In the genomic region with DNA sequence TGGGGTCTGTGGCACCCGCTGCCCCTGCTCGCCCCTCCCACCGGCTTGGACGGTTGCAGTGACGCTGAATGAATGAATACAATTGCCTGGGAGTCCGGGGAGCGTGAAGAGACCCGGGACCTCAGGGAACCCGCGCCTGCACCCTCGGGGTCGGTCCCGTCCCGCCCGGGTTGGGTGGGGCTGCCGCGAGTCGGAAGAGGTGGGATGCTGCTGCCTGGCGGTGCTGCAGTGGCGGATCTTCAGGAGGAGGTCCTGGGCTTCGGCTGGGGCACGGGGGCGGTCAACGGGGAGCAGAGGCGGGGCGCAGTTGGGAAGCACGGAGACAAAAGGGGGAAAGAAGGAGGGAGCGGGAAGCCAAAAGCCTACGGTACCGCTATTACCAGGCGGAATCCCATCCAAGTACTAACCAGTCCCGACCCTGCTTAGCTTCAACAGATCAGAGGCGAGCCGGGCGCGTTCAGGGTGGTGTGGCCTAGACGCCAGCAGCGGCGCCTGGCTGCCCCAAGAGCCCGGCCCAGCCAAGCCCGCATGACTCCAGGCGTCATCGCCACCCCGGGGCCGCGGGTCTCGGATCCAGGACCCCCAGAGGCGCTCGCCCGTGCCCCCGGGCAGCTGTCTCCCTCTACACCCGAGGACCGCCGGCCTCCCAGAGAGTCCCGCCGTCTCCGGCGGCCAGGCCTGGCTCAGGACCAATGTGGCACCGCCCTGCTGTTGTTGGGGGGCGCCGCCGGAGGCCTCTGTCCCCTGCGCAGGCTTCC, we compare ENCODE assay signal across 8 cellular contexts.
A peak's percentile ranks its signal among the peaks of the same experiment; 100 is the strongest.
DNase-seq lines count a peak whose midpoint lies in the region; ATAC-seq and TF ChIP-seq lines count a peak whose summit lies in the region.
"Not testable (repeated sequence)": the region's sequence is repeated elsewhere in the genome, so short reads cannot be mapped to it uniquely, and the experiment has no call there.

No MANE protein-coding gene starts in this region.

- H3K27me3 ChIP-seq in mucosa of rectum (ENCODE audit: control insufficient read depth in 2 of 2, insufficient read depth in 2 of 2, low read length in 2 of 2), result peaks cover 11 to 15% of the 10 kb centered on the region in 2 donors

- not testable (repeated sequence) for H3K36me3 ChIP-seq in mucosa of rectum (ENCODE audit: control insufficient read depth in 2 of 2, insufficient read depth in 2 of 2, low read length in 2 of 2)

- peak overlapping the region; percentile 76 to 77 for H3K27ac ChIP-seq in mucosa of rectum (ENCODE audit: low read depth in 2 of 2, low read length in 2 of 2)

- H3K9me3 ChIP-seq in mucosa of rectum (ENCODE audit: control insufficient read depth in 2 of 2, low read length in 2 of 2), result not testable (repeated sequence)

- peak; percentile 76 for TF ChIP-seq POLR2A in Raji (IDR thresholded peaks at IDR 0.05; ENCODE audit: insufficient read depth, low read depth, low read length)

- TF ChIP-seq CTCF in Calu3 (IDR thresholded peaks at IDR 0.05; ENCODE audit: unreplicated experiment); fibroblast of villous mesenchyme (IDR thresholded peaks at IDR 0.05; ENCODE audit: insufficient read depth, low read depth, low read length): not testable (repeated sequence)

- peak overlapping the region; percentile 66 for H3K4me3 ChIP-seq in fibroblast of villous mesenchyme (ENCODE audit: low read depth, low read length)
- H3K4me3 ChIP-seq in mucosa of rectum (ENCODE audit: low read length in 2 of 2), result peak overlapping the region; percentile 54 to 57

- not testable (repeated sequence) for BruUV-seq in Calu3 (replicated peaks; lab: Mats Ljungman, UMichigan)

- peak overlapping the region; percentile 82 for H3K4me3 Mint-ChIP-seq in Calu3 (ENCODE audit: low read depth, unreplicated experiment)
- peak overlapping the region; percentile 63 for H3K4me3 Mint-ChIP-seq in activated naive CD8-positive, alpha-beta T cell treated with anti-CD3 and anti-CD28 coated beads for 36 hours

- peak overlapping the region; percentile 11 for H3K27ac Mint-ChIP-seq in Calu3 (ENCODE audit: unreplicated experiment)
- H3K27ac Mint-ChIP-seq in activated naive CD8-positive, alpha-beta T cell treated with anti-CD3 and anti-CD28 coated beads for 36 hours, result peak overlapping the region; percentile 46

- ATAC-seq in GM19455 (IDR thresholded peaks at IDR 0.05; ENCODE audit: unreplicated experiment) (peak; percentile 100), HG03135 (IDR thresholded peaks at IDR 0.05; ENCODE audit: unreplicated experiment) (peak; percentile 100)

- intact Hi-C loops in Calu3 (cut with micrococcal nuclease; ENCODE audit: unreplicated experiment), result not testable (repeated sequence)

- CTCF ChIA-PET in Calu3 (lab: Charles Lee), result interaction anchor here (1.2 kb wide), 1 partner anchor 1015 kb away, joined by 4 read pairs; no protein-coding TSS in a partner anchor

- DNase-seq in Calu3 (peak; percentile 89), fibroblast of villous mesenchyme (ENCODE audit: low read depth) (peak; percentile 59)
- DNase-seq in activated naive CD8-positive, alpha-beta T cell treated with anti-CD3 and anti-CD28 coated beads for 36 hours, result peak; percentile 90
- DNase-seq in stimulated activated CD8-positive, alpha-beta memory T cell treated with anti-CD3 and anti-CD28 coated beads, Interleukin-2, amount 100 ng/mL, for 1 hour (ENCODE audit: low read depth in 2 of 2), result peak; percentile 49 to 54

- H3K27me3 Mint-ChIP-seq in Calu3 (ENCODE audit: unreplicated experiment), result peaks cover 26% of the 10 kb centered on the region
- H3K27me3 Mint-ChIP-seq in activated naive CD8-positive, alpha-beta T cell treated with anti-CD3 and anti-CD28 coated beads for 36 hours, result peaks cover 67% of the 10 kb centered on the region

- H3K4me1 Mint-ChIP-seq in Calu3 (ENCODE audit: low read depth, unreplicated experiment), result peaks cover 33% of the 10 kb centered on the region
- peaks cover 29% of the 10 kb centered on the region for H3K4me1 Mint-ChIP-seq in activated naive CD8-positive, alpha-beta T cell treated with anti-CD3 and anti-CD28 coated beads for 36 hours

- H3K9me3 Mint-ChIP-seq in Calu3 (ENCODE audit: low read depth, unreplicated experiment); activated naive CD8-positive, alpha-beta T cell treated with anti-CD3 and anti-CD28 coated beads for 36 hours: not testable (repeated sequence)

- H3K9ac ChIP-seq in mucosa of rectum (ENCODE audit: low read depth in 1 of 2, low read length in 2 of 2), result peak overlapping the region; percentile 63 to 72

- H3K4me1 ChIP-seq in mucosa of rectum (ENCODE audit: control insufficient read depth in 2 of 2, insufficient read depth in 2 of 2, low read length in 2 of 2), result not testable (repeated sequence)

- H3K36me3 Mint-ChIP-seq in Calu3 (ENCODE audit: insufficient read depth, unreplicated experiment), result peaks cover 28% of the 10 kb centered on the region
- not testable (repeated sequence) for H3K36me3 Mint-ChIP-seq in activated naive CD8-positive, alpha-beta T cell treated with anti-CD3 and anti-CD28 coated beads for 36 hours

Comparison
In these comparisons a context has a peak if more than half of its experiments do, and no peak if none do; other contexts are left out.
1. Peak in every context shown above with its lines: DNase-seq, ATAC-seq, H3K4me3 ChIP-seq and H3K27ac ChIP-seq.